Comparison of ENCODE assay signal across 8 cellular contexts in genomic region chr1:229342305-229342901, GRCh38. TPM values are rescaled to one million over a fixed set of nuclear protein-coding genes. Genes with fewer than 3 reads are reported as not detected.
DNase-seq lines count a peak whose midpoint lies in the region; ATAC-seq and TF ChIP-seq lines count a peak whose summit lies in the region.

No MANE protein-coding gene starts in this region.

- H3K27ac ChIP-seq in OCI-LY7 (ENCODE audit: low read depth, low read length, poor library complexity, severe bottlenecking) (peak overlapping the region; percentile 70), muscle layer of duodenum (ENCODE audit: low read length) (no peak overlapping the region)

- no peaks in the 10 kb centered on the region for H3K27me3 ChIP-seq in muscle layer of duodenum (ENCODE audit: low read depth, low read length)

- ATAC-seq in GM21390 (IDR thresholded peaks at IDR 0.05; ENCODE audit: unreplicated experiment) (peak; percentile 66), esophagus mucosa (peak; percentile 97)

- H3K4me2 ChIP-seq in OCI-LY7 (ENCODE audit: low read length): peak overlapping the region; percentile 100

- H3K9me3 ChIP-seq in OCI-LY7 (ENCODE audit: low read length) (no peaks in the 10 kb centered on the region), muscle layer of duodenum (ENCODE audit: control insufficient read depth in 1 of 2, low read length in 2 of 2) (no peaks in the 10 kb centered on the region)

- H3K9me2 ChIP-seq in OCI-LY7 (ENCODE audit: insufficient read depth, low read length): no peaks in the 10 kb centered on the region

- H3K36me3 ChIP-seq in OCI-LY7 (ENCODE audit: insufficient read depth, low read length): no peaks in the 10 kb centered on the region
- no peaks in the 10 kb centered on the region for H3K36me3 ChIP-seq in muscle layer of duodenum (ENCODE audit: control insufficient read depth in 1 of 2, insufficient read depth in 2 of 2, low read length in 2 of 2)

- POLR2A ChIA-PET in OCI-LY7 (lab: Charles Lee): interaction anchor here (0.6 to 2.3 kb wide), 5 partner anchors 8 to 138 kb away, joined by 3 to 6 read pairs (median 3); no protein-coding TSS in a partner anchor

- H2AFZ ChIP-seq in OCI-LY7 (ENCODE audit: low read length): peak overlapping the region; percentile 85

- peaks cover 50% of the 10 kb centered on the region for H3K4me1 Mint-ChIP-seq in activated T-cell treated with anti-CD3 and anti-CD28 coated beads, Interleukin-2, amount 50 U/mL, for 24 hours (ENCODE audit: low read depth)

- H3K79me2 ChIP-seq in OCI-LY7 (ENCODE audit: insufficient read depth, low read depth, low read length): peaks cover 44% of the 10 kb centered on the region

- H3K36me3 Mint-ChIP-seq in activated T-cell treated with anti-CD3 and anti-CD28 coated beads, Interleukin-2, amount 50 U/mL, for 24 hours (ENCODE audit: low read depth): peaks cover 7% of the 10 kb centered on the region

- DNase-seq in DMS 273 (lab: John Stamatoyannopoulos, UW; ENCODE audit: unreplicated experiment) (peak; percentile 90), HUDEP-2 (lab: John Stamatoyannopoulos, UW; ENCODE audit: unreplicated experiment in 76 of 76) (peak in 69 of 76 experiments; percentile 10 to 79 (median 61)), OCI-LY7 (ENCODE audit: low spot score) (peak; percentile 90)
- DNase-seq in activated T-cell treated with anti-CD3 and anti-CD28 coated beads, Interleukin-2, amount 50 U/mL, for 24 hours: peak; percentile 89
- DNase-seq in stimulated activated CD8-positive, alpha-beta memory T cell treated with anti-CD3 and anti-CD28 coated beads, Interleukin-7, amount 100 ng/mL, for 4 hours (ENCODE audit: low read depth in 2 of 2): peak; percentile 50 to 77

- H3K4me1 ChIP-seq in OCI-LY7 (ENCODE audit: insufficient read depth, low read length, poor library complexity, severe bottlenecking) (peaks cover 34% of the 10 kb centered on the region), muscle layer of duodenum (ENCODE audit: control insufficient read depth in 1 of 2, insufficient read depth in 2 of 2, low read length in 2 of 2) (peaks cover 0 to 8% of the 10 kb centered on the region in 2 donors)

- CTCF ChIA-PET in OCI-LY7 (lab: Charles Lee; ENCODE audit: unreplicated experiment): no interaction called here

- intact Hi-C loops in OCI-LY7 (cut with micrococcal nuclease; ENCODE audit: unreplicated experiment): loop anchor here (1.0 to 5.0 kb wide), 6 partner anchors 72 to 855 kb away; partner anchors contain the start of genes ABCB10, NUP133, RAB4A and RNF187

- no TSS peak for BruUV-seq in OCI-LY7 (replicated peaks; lab: Mats Ljungman, UMichigan)

- no peak for TF ChIP-seq CTCF in OCI-LY7 (conservative IDR thresholded peaks at IDR 0.05; ENCODE audit: low read length)

- H3K4me3 ChIP-seq in OCI-LY7 (ENCODE audit: low read depth, low read length, poor library complexity, severe bottlenecking): peak overlapping the region; percentile 79
- H3K4me3 ChIP-seq in muscle layer of duodenum (ENCODE audit: low read depth in 1 of 2, low read length in 2 of 2): peak overlapping the region; percentile 60 to 83

- 0 out of 2 replicates have a peak, but pooled peaks cover 6% of the 10 kb centered on the region for H4K20me1 ChIP-seq in OCI-LY7 (ENCODE audit: insufficient read depth, low read length)

- H3K9me3 Mint-ChIP-seq in activated T-cell treated with anti-CD3 and anti-CD28 coated beads, Interleukin-2, amount 50 U/mL, for 24 hours: peaks cover 2% of the 10 kb centered on the region

- H3K27me3 Mint-ChIP-seq in activated T-cell treated with anti-CD3 and anti-CD28 coated beads, Interleukin-2, amount 50 U/mL, for 24 hours: peaks cover 15% of the 10 kb centered on the region

- peak overlapping the region; percentile 92 for H3K4me3 Mint-ChIP-seq in activated T-cell treated with anti-CD3 and anti-CD28 coated beads, Interleukin-2, amount 50 U/mL, for 24 hours

- peak overlapping the region; percentile 77 for H3K27ac Mint-ChIP-seq in activated T-cell treated with anti-CD3 and anti-CD28 coated beads, Interleukin-2, amount 50 U/mL, for 24 hours

RNA-seq across cellular contexts. Expression of gene CCSAP, which starts 0.4 kb away (rescaled TPM):
- total RNA-seq in OCI-LY7 (2014; rRNA removed; shearing (Covaris generic)): 9.3 and 10.5 TPM in 2 replicates
- total RNA-seq in OCI-LY7 (2022): 15.7 and 16.9 TPM in 2 replicates
- 3.0 TPM for total RNA-seq in esophagus mucosa
